ENCODE assay signal across 15 cellular contexts in genomic region chr2:14749869-14750268, GRCh38.
"Had no signal": no experiment of that assay in that cellular context is flagged by ENCODE, and none has a peak within 500 bp of the region (broad histone marks: within the 10 kb centered on the region; RNA-seq: fewer than 3 reads in every experiment).

No MANE protein-coding gene starts in this region.

- H3K9me3 ChIP-seq: SK-N-SH, transverse colon had no signal

- H3K4me3 ChIP-seq: transverse colon had no signal

- H3K4me1 ChIP-seq: transverse colon had no signal

- H3K36me3 ChIP-seq: neutrophil, transverse colon had no signal

- H3K4me2 ChIP-seq: SK-N-SH had no signal

- H3K27ac ChIP-seq: neutrophil, transverse colon had no signal

- ATAC-seq: activated T-helper 17 cell treated with anti-CD3 and anti-CD28 coated beads, Interleukin-2, amount 50 U/mL, for 72 hours; left cardiac atrium; naive thymus-derived CD8-positive, alpha-beta T cell; right cardiac atrium; stimulated activated naive B cell treated with anti-CD40 and anti-IgM and Interleukin-4, amounts not matched to agents 10 μg/mL and 1 μg/mL and 100 μg/mL, for 72 hours; T-helper 17 cell had no signal

- DNase-seq: activated B cell treated with CpG ODN at 0.5 μM for 24 hours; activated CD4-positive, alpha-beta T cell treated with anti-CD3 and anti-CD28 coated beads, Interleukin-2, amount 10 ng/mL, durations not matched to agents 24 days and 14 days; activated CD8-positive, alpha-beta memory T cell treated with anti-CD3 and anti-CD28 coated beads for 24 hours; activated naive CD4-positive, alpha-beta T cell treated with anti-CD3 and anti-CD28 coated beads, Interleukin-2, amount 10 ng/mL, durations not matched to agents 7 days and 5 days; hypothalamus; left cardiac atrium; naive thymus-derived CD8-positive, alpha-beta T cell; right cardiac atrium; SK-N-SH; stimulated activated naive B cell treated with anti-CD40 and anti-IgM and Interleukin-4, amounts not matched to agents 10 μg/mL and 1 μg/mL and 100 μg/mL, for 72 hours; substantia nigra; T-helper 17 cell; transverse colon had no signal

- H3K27me3 ChIP-seq: neutrophil, transverse colon had no signal

- H3K9ac ChIP-seq: SK-N-SH had no signal
